In genomic region chr14:59245809-59246295, GRCh38 we compare ENCODE assay signal across 13 cellular contexts.
DNase-seq lines count a peak whose midpoint lies in the region; ATAC-seq and TF ChIP-seq lines count a peak whose summit lies in the region.
"Had no signal": no experiment of that assay in that cellular context is flagged by ENCODE, and none has a peak within 500 bp of the region (broad histone marks: within the 10 kb centered on the region; RNA-seq: fewer than 3 reads in every experiment).

No MANE protein-coding gene starts in this region.

- no peak for TF ChIP-seq CTCF in GM10248 (IDR thresholded peaks at IDR 0.05; ENCODE audit: control extremely low read depth, extremely low read depth, low read depth, missing control alignments)

- ATAC-seq in GM19372 (IDR thresholded peaks at IDR 0.05; ENCODE audit: low read depth, unreplicated experiment) (peak; percentile 71), HG02798 (IDR thresholded peaks at IDR 0.05; ENCODE audit: poor library complexity, unreplicated experiment) (peak; percentile 81), HG03520 (IDR thresholded peaks at IDR 0.05; ENCODE audit: unreplicated experiment) (peak; percentile 65)

- POLR2A ChIA-PET in GM10248 (lab: Yijun Ruan, JAX), result no interaction called here

- DNase-seq in GM10248 (ENCODE audit: extremely low spot score) (peak; percentile 34), NCI-H82 treated with DMSO at 0.1 percent for 48 hours (lab: John Stamatoyannopoulos, UW; ENCODE audit: unreplicated experiment) (no peak), NCI-H510A treated with DMSO at 0.1 percent for 48 hours (lab: John Stamatoyannopoulos, UW) (no peak), DMS79 (lab: John Stamatoyannopoulos, UW) (no peak)
- no peak for DNase-seq in activated effector memory CD4-positive, alpha-beta T cell treated with Interleukin-2 at 50 U/mL for 16 hours
- DNase-seq: activated CD4-positive, alpha-beta T cell treated with anti-CD3 and anti-CD28 coated beads for 4 hours; GF-D8; hypothalamus; NCI-H1694; SHP77 treated with DMSO at 0.1 percent for 48 hours had no signal

- CTCF ChIA-PET in GM10248 (lab: Yijun Ruan, JAX), result no interaction called here
